26 cellular contexts compared by ENCODE assay signal in genomic region chr11:22275600-22275999, GRCh38.
"Had no signal": no experiment of that assay in that cellular context is flagged by ENCODE, and none has a peak within 500 bp of the region (broad histone marks: within the 10 kb centered on the region; RNA-seq: fewer than 3 reads in every experiment).

No MANE protein-coding gene starts in this region.

- H3K9me3 Mint-ChIP-seq: activated CD4-positive, alpha-beta memory T cell treated with anti-CD3 and anti-CD28 coated beads, Interleukin-2, amount 10 ng/mL, durations not matched to agents 7 days and 5 days; activated naive CD4-positive, alpha-beta T cell treated with anti-CD3 and anti-CD28 coated beads for 36 hours; activated T-helper 17 cell treated with anti-CD3 and anti-CD28 coated beads, Interleukin-2, amount 50 U/mL, for 72 hours had no signal

- H3K4me3 Mint-ChIP-seq: activated CD4-positive, alpha-beta memory T cell treated with anti-CD3 and anti-CD28 coated beads, Interleukin-2, amount 10 ng/mL, durations not matched to agents 7 days and 5 days; activated CD4-positive, alpha-beta T cell treated with anti-CD3 and anti-CD28 coated beads for 36 hours; activated naive CD4-positive, alpha-beta T cell treated with anti-CD3 and anti-CD28 coated beads for 36 hours; activated naive CD8-positive, alpha-beta T cell; activated T-helper 17 cell treated with anti-CD3 and anti-CD28 coated beads, Interleukin-2, amount 50 U/mL, for 72 hours had no signal

- H3K27me3 ChIP-seq: brain microvascular endothelial cell, cardiac muscle cell had no signal

- H3K36me3 Mint-ChIP-seq: activated naive CD8-positive, alpha-beta T cell had no signal

- H3K36me3 ChIP-seq: brain microvascular endothelial cell, WERI-Rb-1 had no signal

- H3K27ac ChIP-seq: brain microvascular endothelial cell, cardiac muscle cell, PC-9, WERI-Rb-1 had no signal

- H3K4me3 ChIP-seq: cardiac muscle cell, PC-9 had no signal

- DNase-seq: activated CD4-positive, alpha-beta memory T cell treated with anti-CD3 and anti-CD28 coated beads, Interleukin-2, amount 10 ng/mL, durations not matched to agents 7 days and 5 days; activated CD4-positive, alpha-beta T cell treated with anti-CD3 and anti-CD28 coated beads for 36 hours; activated CD4-positive, alpha-beta T cell treated with anti-CD3 and anti-CD28 coated beads, Interleukin-2, amount 50 U/mL, for 1 hour; activated gamma-delta T cell; activated naive CD4-positive, alpha-beta T cell treated with anti-CD3 and anti-CD28 coated beads for 36 hours; activated T-cell treated with anti-CD3 and anti-CD28 coated beads for 4 hours; activated T-cell treated with anti-CD3 and anti-CD28 coated beads, Interleukin-2, amount 50 U/mL, for 48 hours; brain microvascular endothelial cell; Karpas-422; MM.1S; NCI-H1092 treated with DMSO at 0.1 percent for 48 hours; NCI-H1417 treated with DMSO at 0.1 percent for 48 hours; NCI-H1694; NCI-H2029; NCI-H2107; NCI-H2171 treated with DMSO at 0.1 percent for 48 hours; NCI-H226; NCI-H526; NCI-H82; PC-9; SHP77 treated with DMSO at 0.1 percent for 48 hours; T-helper 1 cell; WERI-Rb-1 had no signal

- H3K4me1 Mint-ChIP-seq: activated CD4-positive, alpha-beta memory T cell treated with anti-CD3 and anti-CD28 coated beads, Interleukin-2, amount 10 ng/mL, durations not matched to agents 7 days and 5 days; activated CD4-positive, alpha-beta T cell treated with anti-CD3 and anti-CD28 coated beads for 36 hours; activated T-helper 17 cell treated with anti-CD3 and anti-CD28 coated beads, Interleukin-2, amount 50 U/mL, for 72 hours had no signal

- ATAC-seq: activated CD4-positive, alpha-beta T cell treated with anti-CD3 and anti-CD28 coated beads for 36 hours; activated T-helper 17 cell treated with anti-CD3 and anti-CD28 coated beads, Interleukin-2, amount 50 U/mL, for 72 hours had no signal

- H3K27me3 Mint-ChIP-seq: activated CD4-positive, alpha-beta memory T cell treated with anti-CD3 and anti-CD28 coated beads, Interleukin-2, amount 10 ng/mL, durations not matched to agents 7 days and 5 days; activated CD4-positive, alpha-beta T cell treated with anti-CD3 and anti-CD28 coated beads for 36 hours; activated naive CD8-positive, alpha-beta T cell; activated T-helper 17 cell treated with anti-CD3 and anti-CD28 coated beads, Interleukin-2, amount 50 U/mL, for 72 hours had no signal

- H3K27ac Mint-ChIP-seq: activated CD4-positive, alpha-beta memory T cell treated with anti-CD3 and anti-CD28 coated beads, Interleukin-2, amount 10 ng/mL, durations not matched to agents 7 days and 5 days; activated CD4-positive, alpha-beta T cell treated with anti-CD3 and anti-CD28 coated beads for 36 hours; activated naive CD4-positive, alpha-beta T cell treated with anti-CD3 and anti-CD28 coated beads for 36 hours; activated naive CD8-positive, alpha-beta T cell; activated T-helper 17 cell treated with anti-CD3 and anti-CD28 coated beads, Interleukin-2, amount 50 U/mL, for 72 hours had no signal
